Comparison of ENCODE assay signal across 1 cellular context in the genomic region with DNA sequence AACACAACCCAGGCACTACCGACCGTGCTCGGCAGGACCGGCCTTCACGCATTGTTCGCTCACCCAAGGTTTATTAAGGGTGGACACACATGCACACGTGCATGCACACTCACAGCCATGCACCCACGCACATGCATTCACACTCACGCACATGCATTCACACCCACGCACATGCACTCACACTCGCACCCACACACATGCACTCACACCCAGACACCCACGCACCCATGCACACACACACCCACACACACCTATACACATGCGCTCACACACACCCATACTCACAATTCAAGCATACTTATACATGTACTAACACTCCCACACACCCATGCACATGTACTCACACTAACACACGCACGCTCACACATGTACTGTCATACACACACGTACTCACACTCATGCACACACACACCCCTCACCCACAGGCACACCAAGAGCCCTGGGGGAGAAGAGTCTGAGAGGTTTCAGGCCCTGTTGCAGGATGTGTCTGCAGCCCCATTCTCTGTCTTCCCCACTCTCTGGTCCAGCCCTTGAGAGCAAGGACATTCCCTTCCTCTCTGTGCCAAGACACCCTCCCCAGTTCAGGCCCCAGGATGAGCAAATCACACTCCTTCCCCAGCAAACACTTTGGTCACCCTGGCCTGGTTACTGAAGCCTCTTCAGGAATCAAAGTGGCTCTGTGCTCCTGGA.
TF ChIP-seq lines count a peak whose summit lies in the region.

No MANE protein-coding gene starts in this region.

TF ChIP-seq in HEK293, 187 proteins besides CTCF, POLR2A, EP300 and RAD21 (continued from another document):
- TF ChIP-seq, protein P1, sequence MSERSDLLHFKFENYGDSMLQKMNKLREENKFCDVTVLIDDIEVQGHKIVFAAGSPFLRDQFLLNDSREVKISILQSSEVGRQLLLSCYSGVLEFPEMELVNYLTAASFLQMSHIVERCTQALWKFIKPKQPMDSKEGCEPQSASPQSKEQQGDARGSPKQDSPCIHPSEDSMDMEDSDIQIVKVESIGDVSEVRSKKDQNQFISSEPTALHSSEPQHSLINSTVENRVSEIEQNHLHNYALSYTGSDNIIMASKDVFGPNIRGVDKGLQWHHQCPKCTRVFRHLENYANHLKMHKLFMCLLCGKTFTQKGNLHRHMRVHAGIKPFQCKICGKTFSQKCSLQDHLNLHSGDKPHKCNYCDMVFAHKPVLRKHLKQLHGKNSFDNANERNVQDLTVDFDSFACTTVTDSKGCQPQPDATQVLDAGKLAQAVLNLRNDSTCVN (tag by site-specific recombination; optimal IDR thresholded peaks at IDR 0.05): no peak
- TF ChIP-seq, protein P2, sequence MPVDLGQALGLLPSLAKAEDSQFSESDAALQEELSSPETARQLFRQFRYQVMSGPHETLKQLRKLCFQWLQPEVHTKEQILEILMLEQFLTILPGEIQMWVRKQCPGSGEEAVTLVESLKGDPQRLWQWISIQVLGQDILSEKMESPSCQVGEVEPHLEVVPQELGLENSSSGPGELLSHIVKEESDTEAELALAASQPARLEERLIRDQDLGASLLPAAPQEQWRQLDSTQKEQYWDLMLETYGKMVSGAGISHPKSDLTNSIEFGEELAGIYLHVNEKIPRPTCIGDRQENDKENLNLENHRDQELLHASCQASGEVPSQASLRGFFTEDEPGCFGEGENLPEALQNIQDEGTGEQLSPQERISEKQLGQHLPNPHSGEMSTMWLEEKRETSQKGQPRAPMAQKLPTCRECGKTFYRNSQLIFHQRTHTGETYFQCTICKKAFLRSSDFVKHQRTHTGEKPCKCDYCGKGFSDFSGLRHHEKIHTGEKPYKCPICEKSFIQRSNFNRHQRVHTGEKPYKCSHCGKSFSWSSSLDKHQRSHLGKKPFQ (tag by site-specific recombination; IDR thresholded peaks at IDR 0.05): peak; percentile 84
- no peak for TF ChIP-seq ZBTB48 (tag by site-specific recombination; IDR thresholded peaks at IDR 0.05)
- TF ChIP-seq ZNF423 (tag by site-specific recombination; IDR thresholded peaks at IDR 0.05): no peak
- no peak for TF ChIP-seq PRDM1 (tag by site-specific recombination; IDR thresholded peaks at IDR 0.05)
- no peak for TF ChIP-seq ZNF112 (tag by site-specific recombination; IDR thresholded peaks at IDR 0.05)
- TF ChIP-seq ZBTB1 (tag by site-specific recombination; IDR thresholded peaks at IDR 0.05): no peak
- TF ChIP-seq, protein P3, sequence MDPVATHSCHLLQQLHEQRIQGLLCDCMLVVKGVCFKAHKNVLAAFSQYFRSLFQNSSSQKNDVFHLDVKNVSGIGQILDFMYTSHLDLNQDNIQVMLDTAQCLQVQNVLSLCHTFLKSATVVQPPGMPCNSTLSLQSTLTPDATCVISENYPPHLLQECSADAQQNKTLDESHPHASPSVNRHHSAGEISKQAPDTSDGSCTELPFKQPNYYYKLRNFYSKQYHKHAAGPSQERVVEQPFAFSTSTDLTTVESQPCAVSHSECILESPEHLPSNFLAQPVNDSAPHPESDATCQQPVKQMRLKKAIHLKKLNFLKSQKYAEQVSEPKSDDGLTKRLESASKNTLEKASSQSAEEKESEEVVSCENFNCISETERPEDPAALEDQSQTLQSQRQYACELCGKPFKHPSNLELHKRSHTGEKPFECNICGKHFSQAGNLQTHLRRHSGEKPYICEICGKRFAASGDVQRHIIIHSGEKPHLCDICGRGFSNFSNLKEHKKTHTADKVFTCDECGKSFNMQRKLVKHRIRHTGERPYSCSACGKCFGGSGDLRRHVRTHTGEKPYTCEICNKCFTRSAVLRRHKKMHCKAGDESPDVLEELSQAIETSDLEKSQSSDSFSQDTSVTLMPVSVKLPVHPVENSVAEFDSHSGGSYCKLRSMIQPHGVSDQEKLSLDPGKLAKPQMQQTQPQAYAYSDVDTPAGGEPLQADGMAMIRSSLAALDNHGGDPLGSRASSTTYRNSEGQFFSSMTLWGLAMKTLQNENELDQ (tag by site-specific recombination; IDR thresholded peaks at IDR 0.05; ENCODE audit: low read depth): no peak
- TF ChIP-seq TRIM28 (IDR thresholded peaks at IDR 0.05; ENCODE audit: borderline replicate concordance, low read length): no peak
- no peak for TF ChIP-seq ZNF677 (tag by site-specific recombination; IDR thresholded peaks at IDR 0.05)
